8 cellular contexts compared by ENCODE assay signal in the genomic region with DNA sequence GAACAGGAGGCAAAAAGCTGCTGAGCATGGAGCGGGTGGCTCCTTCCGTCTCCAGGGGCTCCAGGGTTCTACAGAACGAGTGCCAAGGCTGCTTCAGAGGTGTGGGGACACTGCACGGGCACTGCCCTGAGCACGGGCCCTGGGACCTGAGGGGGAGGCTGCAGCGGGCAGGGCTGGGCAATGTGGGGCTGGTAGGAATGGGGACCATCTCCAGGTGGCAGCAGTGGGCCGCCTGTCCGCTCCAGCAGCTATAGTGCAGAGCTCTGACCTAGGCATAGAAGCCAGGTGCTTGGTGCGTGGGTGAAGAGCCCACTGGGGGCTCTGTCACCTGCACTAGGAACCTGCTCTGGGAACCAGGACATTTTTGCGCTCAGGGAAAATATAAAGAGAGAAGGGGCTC. TPM values are rescaled to one million over a fixed set of nuclear protein-coding genes. Genes with fewer than 3 reads are reported as not detected.
DNase-seq lines count a peak whose midpoint lies in the region; ATAC-seq and TF ChIP-seq lines count a peak whose summit lies in the region.

No MANE protein-coding gene starts in this region.

- H3K36me3 ChIP-seq in H7 (replicated peaks; ENCODE audit: control insufficient read depth, insufficient read depth, low read length) = peaks cover 14% of the 10 kb centered on the region
- H3K36me3 ChIP-seq in upper lobe of left lung = peaks cover 38 to 70% (median 61%) of the 10 kb centered on the region in 4 donors

- no peak for TF ChIP-seq POLR2A in upper lobe of left lung (IDR thresholded peaks at IDR 0.05)

- WGBS in upper lobe of left lung, 2 donors = 89 to 94% methylated on average over 8 of the region's 10 CpGs

- peak in 2 of 6 experiments; percentile 38 to 40 for TF ChIP-seq CTCF in upper lobe of left lung (IDR thresholded peaks at IDR 0.05)

- no peak overlapping the region for H3K4me3 ChIP-seq in H7 (ENCODE audit: insufficient read depth, low read depth, low read length)
- H3K4me3 ChIP-seq in upper lobe of left lung = no peak overlapping the region

- intact Hi-C loops in left ventricle myocardium superior (cut with micrococcal nuclease) = no loop called here

- no peaks in the 10 kb centered on the region for H3K9me3 ChIP-seq in upper lobe of left lung

- peak overlapping the region in 2 of 4 donors; percentile 33 to 98 for H3K27ac ChIP-seq in upper lobe of left lung

- H3K4me1 ChIP-seq in upper lobe of left lung = peaks cover 33 to 42% (median 35%) of the 10 kb centered on the region in 4 donors

- DNase-seq in Daoy (ENCODE audit: low read depth) = peak; percentile 41
- DNase-seq in H7 = peak; percentile 93
- peak; percentile 28 for DNase-seq in UCSD-AML1 (lab: John Stamatoyannopoulos, UW; ENCODE audit: unreplicated experiment)
- DNase-seq in left ventricle myocardium superior = peak; percentile 63
- no peak for DNase-seq in AML-193 (lab: John Stamatoyannopoulos, UW)
- no peak for DNase-seq in DMS153 treated with DMSO at 0.1 percent for 48 hours (lab: John Stamatoyannopoulos, UW; ENCODE audit: unreplicated experiment)
- no peak for DNase-seq in upper lobe of left lung

- ATAC-seq in left ventricle myocardium superior = peak; percentile 33
- no peak for ATAC-seq in HG03159 (IDR thresholded peaks at IDR 0.05; ENCODE audit: unreplicated experiment)
- no peak for ATAC-seq in upper lobe of left lung (ENCODE audit: low FRiP score in 2 of 2)

- H3K27me3 ChIP-seq in H7 (ENCODE audit: control insufficient read depth, insufficient read depth, low read length) (no peaks in the 10 kb centered on the region), upper lobe of left lung (no peaks in the 10 kb centered on the region)

- no peak for TF ChIP-seq EP300 in upper lobe of left lung (IDR thresholded peaks at IDR 0.05)

RNA-seq across cellular contexts. Expression of a gene that starts 22.3 kb away (rescaled TPM):
- 19.3 and 20.6 TPM in 2 replicates for total RNA-seq in Daoy (2014; rRNA removed; shearing (Covaris generic))
- 45.2 and 50.7 TPM in 2 replicates for total RNA-seq in H7 (2014; rRNA removed; shearing (Covaris generic))
- 35.4 TPM for total RNA-seq in left ventricle myocardium superior
- 100 to 1,000 TPM in 4 of 6 donors, 10 to 100 TPM in 2; 66.6 to 164 (median 126) TPM for total RNA-seq in upper lobe of left lung

RNA-seq across cellular contexts. Expression of a gene that starts 24.4 kb away (rescaled TPM):
- total RNA-seq in Daoy (2014; rRNA removed; shearing (Covaris generic)) = 2.3 and 4.6 TPM in 2 replicates
- total RNA-seq in H7 (2014; rRNA removed; shearing (Covaris generic)) = 10.9 and 12.4 TPM in 2 replicates
- total RNA-seq in left ventricle myocardium superior (23.7 TPM), upper lobe of left lung (10 to 100 TPM; 26.5 to 36.5 (median 33.9) TPM)

RNA-seq across cellular contexts. Expression of a gene that starts 38.8 kb away (rescaled TPM):
- total RNA-seq in Daoy (2014; rRNA removed; shearing (Covaris generic)) = 0.83 and 1.4 TPM in 2 replicates
- 10.5 and 11.8 TPM in 2 replicates for total RNA-seq in H7 (2014; rRNA removed; shearing (Covaris generic))
- 37.6 TPM for total RNA-seq in left ventricle myocardium superior
- total RNA-seq in upper lobe of left lung = 10 to 100 TPM; 19.0 to 94.0 (median 52.1) TPM

Comparison
In these comparisons a context has a peak if more than half of its experiments do, and no peak if none do; other contexts are left out.
1. DNase-seq: peak in Daoy (single experiment), H7 (single experiment), UCSD-AML1 (single experiment) and left ventricle myocardium superior (single experiment); none in AML-193 (0 of 2), DMS153 treated with DMSO at 0.1 percent for 48 hours (single experiment) and upper lobe of left lung (0 of 2).